2 cellular contexts compared by ENCODE assay signal in the genomic region with DNA sequence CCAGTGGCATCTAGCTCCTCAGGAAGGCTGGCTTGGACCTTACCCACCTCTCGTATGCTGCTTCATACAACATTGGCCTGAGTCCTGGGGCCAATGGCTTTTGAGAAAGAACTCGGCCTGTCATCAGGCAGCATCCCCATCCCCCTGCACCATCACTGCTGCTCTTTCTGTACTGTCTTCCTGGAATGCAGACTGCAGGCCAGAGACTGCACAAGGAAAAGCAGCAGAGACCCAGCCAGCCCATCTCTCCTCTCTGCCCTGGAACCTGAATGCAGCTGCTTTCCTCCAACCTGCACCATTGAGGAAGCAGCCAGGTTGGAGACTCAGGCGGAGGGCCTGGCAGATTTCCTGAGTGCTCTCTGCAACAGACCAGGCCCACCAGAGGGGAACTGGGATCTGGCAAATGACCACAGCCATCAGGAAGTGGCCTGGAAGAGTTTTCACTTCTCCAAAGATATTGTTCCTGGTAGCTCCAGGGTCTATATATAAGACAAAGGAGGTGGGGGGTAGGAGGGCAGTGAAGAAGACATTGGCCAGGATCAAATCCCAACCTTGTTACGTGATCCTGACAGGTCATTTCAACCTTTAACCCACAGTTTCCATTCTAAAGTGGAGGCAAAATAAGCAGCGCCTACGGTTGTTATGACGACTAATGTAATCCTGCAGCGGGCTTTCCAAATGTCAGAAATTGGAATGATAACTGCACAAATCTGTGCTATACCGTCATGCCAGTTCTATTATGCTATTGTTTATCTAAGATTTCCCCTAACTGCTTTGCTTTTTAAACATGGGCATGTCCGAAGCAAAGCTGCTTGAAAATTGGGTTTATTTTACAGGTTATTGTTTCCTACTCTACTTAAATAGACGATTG.
TF ChIP-seq lines count a peak whose summit lies in the region.

No MANE protein-coding gene starts in this region.

TF ChIP-seq in K562, 482 proteins besides CTCF, POLR2A, EP300 and RAD21:
- TF ChIP-seq RFX1 (IDR thresholded peaks at IDR 0.05) (peak; percentile 49), ZNF561 (CRISPR knock-in tag; conservative IDR thresholded peaks at IDR 0.05) (no peak)

TF ChIP-seq in HepG2, 621 proteins besides CTCF, POLR2A, EP300 and RAD21:
- TF ChIP-seq TEAD3 (CRISPR knock-in tag; optimal IDR thresholded peaks at IDR 0.05; ENCODE audit: borderline replicate concordance), result peak; percentile 9
- no peak for TF ChIP-seq IRX3 (CRISPR knock-in tag; IDR thresholded peaks at IDR 0.05; ENCODE audit: borderline replicate concordance, low read depth)
